In genomic region chr10:106836923-106837322, GRCh38 we compare ENCODE assay signal across 9 cellular contexts.
DNase-seq lines count a peak whose midpoint lies in the region; ATAC-seq, FAIRE-seq and TF ChIP-seq lines count a peak whose summit lies in the region.
"Had no signal": no experiment of that assay in that cellular context is flagged by ENCODE, and none has a peak within 500 bp of the region (broad histone marks: within the 10 kb centered on the region; RNA-seq: fewer than 3 reads in every experiment).

No MANE protein-coding gene starts in this region.

- H3K27me3 ChIP-seq in right lobe of liver (no peaks in the 10 kb centered on the region), HepG2 (ENCODE audit: control insufficient read depth in 1 of 2, insufficient read depth in 2 of 2, low read length in 2 of 2) (no peaks in the 10 kb centered on the region), transverse colon (no peaks in the 10 kb centered on the region)

- in situ Hi-C loops in HepG2 (cut with HindIII; ENCODE audit: extremely low pct_ligation_motif_present, low pct_unique_long_range_greater_than_20kb) = no loop called here
- in situ Hi-C loops in transverse colon (cut with MboI; ENCODE audit: low pct_ligation_motif_present in 1 of 4, low pct_unique_long_range_greater_than_20kb in 1 of 4, low sequenced_read_pairs in 3 of 4) = no loop called here

- H3K9ac ChIP-seq in HepG2 (ENCODE audit: insufficient read depth, low read depth, low read length) = no peak overlapping the region

- H2AFZ ChIP-seq in HepG2 (ENCODE audit: low read length) = no peak overlapping the region

- no peak overlapping the region for H3K27ac ChIP-seq in right lobe of liver
- no peak overlapping the region for H3K27ac ChIP-seq in HepG2 (ENCODE audit: extremely low read length, insufficient read depth, low read length)
- H3K27ac ChIP-seq in transverse colon = no peak overlapping the region

- TF ChIP-seq CTCF in right lobe of liver (IDR thresholded peaks at IDR 0.05) (no peak), HepG2 (CRISPR knock-in tag; IDR thresholded peaks at IDR 0.05) (no peak), transverse colon (IDR thresholded peaks at IDR 0.05) (no peak)

- no peak for TF ChIP-seq RAD21 in HepG2 (CRISPR knock-in tag; IDR thresholded peaks at IDR 0.05)

- no peak for TF ChIP-seq EP300 in HepG2 (IDR thresholded peaks at IDR 0.05; ENCODE audit: low read depth in 2 of 2, low read length in 2 of 2)
- TF ChIP-seq EP300 in HepG2 (CRISPR knock-in tag; IDR thresholded peaks at IDR 0.05; ENCODE audit: borderline replicate concordance) = no peak
- TF ChIP-seq EP300 in transverse colon (IDR thresholded peaks at IDR 0.05; ENCODE audit: low read depth) = no peak

- WGBS in right lobe of liver (ENCODE audit: insufficient coverage, low coverage, low lambda C conversion rate, missing lambda C conversion rate) = 36% methylated on average over 1 of the region's 1 CpG
- WGBS in HepG2 (ENCODE audit: low lambda C conversion rate) = 0% methylated on average over 1 of the region's 1 CpG
- WGBS in transverse colon (ENCODE audit: low coverage in 1 of 2), 2 donors = 35 to 44% methylated on average over 1 of the region's 1 CpG

- H3K4me2 ChIP-seq in HepG2 (ENCODE audit: low read depth, low read length) = no peak overlapping the region

- CTCF ChIA-PET in HepG2 (lab: Yijun Ruan, JAX; ENCODE audit: low intra/inter-chr PET ratio, low total read pairs) = no interaction called here

- H3K9me3 ChIP-seq in right lobe of liver (no peaks in the 10 kb centered on the region), HepG2 (ENCODE audit: low read length) (peaks cover 16% of the 10 kb centered on the region), transverse colon (no peaks in the 10 kb centered on the region)

- DNase-seq in right lobe of liver (no peak), HepG2 (ENCODE audit: low spot score) (no peak), SK-N-DZ (ENCODE audit: low spot score) (peak; percentile 56), SIG-M5 (lab: John Stamatoyannopoulos, UW) (no peak), transverse colon (no peak)
- DNase-seq in stimulated activated naive CD4-positive, alpha-beta T cell treated with Interleukin-2 at 50 U/mL for 16 hours (lab: John Stamatoyannopoulos, UW) = no peak
- DNase-seq in effector CD4-positive, alpha-beta T cell = no peak
- DNase-seq: small intestine had no signal

- TF ChIP-seq POLR2A in right lobe of liver (IDR thresholded peaks at IDR 0.05) = no peak
- no peak for TF ChIP-seq POLR2A in HepG2 (IDR thresholded peaks at IDR 0.05; ENCODE audit: insufficient read depth in 1 of 2, low read depth in 2 of 2, low read length in 2 of 2)
- TF ChIP-seq POLR2A in transverse colon (IDR thresholded peaks at IDR 0.05) = no peak

- intact Hi-C loops in right lobe of liver (cut with DNase I) (no loop called here), HepG2 (cut with micrococcal nuclease; ENCODE audit: unreplicated experiment) (no loop called here), transverse colon (cut with DNase I; ENCODE audit: low total_unique reads) (no loop called here)

- H3K36me3 ChIP-seq in right lobe of liver = no peaks in the 10 kb centered on the region
- H3K36me3 ChIP-seq in HepG2 (replicated peaks in 1 of 2; ENCODE audit: control insufficient read depth in 1 of 2, insufficient read depth in 2 of 2, low read length in 2 of 2) = no peaks in the 10 kb centered on the region
- no peaks in the 10 kb centered on the region for H3K36me3 ChIP-seq in transverse colon

- ATAC-seq in right lobe of liver = peak; percentile 32 to 66 (median 54)
- ATAC-seq in HepG2 = no peak
- ATAC-seq in HG03060 (IDR thresholded peaks at IDR 0.05; ENCODE audit: low read depth, unreplicated experiment) = peak; percentile 95

- H3K4me3 ChIP-seq in right lobe of liver (no peak overlapping the region), HepG2 (replicated peaks in 1 of 3; ENCODE audit: insufficient read depth in 1 of 3, low read depth in 2 of 3, low read length in 3 of 3) (no peak overlapping the region), transverse colon (no peak overlapping the region)

- BruUV-seq in HepG2 (replicated peaks; lab: Mats Ljungman, UMichigan) = no TSS peak

- no peak for FAIRE-seq in HepG2 (lab: Jason Lieb, UNC)
- FAIRE-seq: small intestine had no signal

- H3K79me2 ChIP-seq in HepG2 (ENCODE audit: insufficient read depth, low read length) = no peaks in the 10 kb centered on the region

- no peaks in the 10 kb centered on the region for H4K20me1 ChIP-seq in HepG2 (ENCODE audit: insufficient read depth, low read length)

- POLR2A ChIA-PET in HepG2 (lab: Yijun Ruan, JAX) = no interaction called here

- H3K4me1 ChIP-seq in right lobe of liver (no peaks in the 10 kb centered on the region), HepG2 (ENCODE audit: insufficient read depth, low read length) (no peaks in the 10 kb centered on the region), transverse colon (no peaks in the 10 kb centered on the region)

TF ChIP-seq in HepG2, 621 proteins besides CTCF, POLR2A, EP300 and RAD21:
- TF ChIP-seq MATR3 (CRISPR knock-in tag; IDR thresholded peaks at IDR 0.05) = no peak
